Comparison of ENCODE assay signal across 1 cellular context in genomic region chr1:11058595-11059165, GRCh38.
TF ChIP-seq lines count a peak whose summit lies in the region.

No MANE protein-coding gene starts in this region.

TF ChIP-seq in H1, 55 proteins besides CTCF, POLR2A, EP300 and RAD21:
- TF ChIP-seq YY1 (IDR thresholded peaks at IDR 0.05; ENCODE audit: low read depth, low read length) (no peak), KDM4A (IDR thresholded peaks at IDR 0.05; ENCODE audit: low read depth, low read length, severe bottlenecking) (no peak), SP1 (IDR thresholded peaks at IDR 0.05; ENCODE audit: low read depth, low read length) (no peak), PHF8 (conservative IDR thresholded peaks at IDR 0.05; ENCODE audit: low read depth, low read length) (no peak), POU5F1 (IDR thresholded peaks at IDR 0.05; ENCODE audit: low read depth, low read length) (no peak), KDM5A (IDR thresholded peaks at IDR 0.05; ENCODE audit: low read length) (no peak), CHD1 (IDR thresholded peaks at IDR 0.05; ENCODE audit: low read depth, low read length) (no peak), MAFK (IDR thresholded peaks at IDR 0.05; ENCODE audit: low read depth, low read length) (no peak), EZH2 (IDR thresholded peaks at IDR 0.05; ENCODE audit: low read depth, low read length, severe bottlenecking) (no peak), CBX8 (IDR thresholded peaks at IDR 0.05; ENCODE audit: borderline replicate concordance, low read depth, low read length) (no peak)
